Comparison of ENCODE assay signal across 21 cellular contexts in the genomic region with DNA sequence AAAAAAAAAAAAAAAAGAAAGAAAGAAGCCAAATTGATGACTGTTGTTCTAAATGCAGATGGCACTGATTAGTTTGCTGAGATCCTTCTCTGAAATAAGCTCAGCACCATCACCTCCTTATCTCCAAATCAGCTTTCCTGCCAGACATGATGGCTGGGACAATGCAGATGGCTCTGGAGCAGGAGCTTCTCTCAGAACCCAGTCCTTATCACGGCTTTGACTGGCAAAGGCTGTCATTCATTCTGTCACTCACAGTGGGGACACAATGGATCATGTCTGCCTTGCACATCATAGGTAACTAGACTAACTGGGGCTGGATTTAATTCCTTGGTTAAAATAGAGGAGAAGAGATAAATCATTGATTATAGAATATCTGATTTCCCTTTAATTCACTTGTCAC.
A peak's percentile ranks its signal among the peaks of the same experiment; 100 is the strongest.
DNase-seq lines count a peak whose midpoint lies in the region; ATAC-seq and TF ChIP-seq lines count a peak whose summit lies in the region.
"Had no signal": no experiment of that assay in that cellular context is flagged by ENCODE, and none has a peak within 500 bp of the region (broad histone marks: within the 10 kb centered on the region; RNA-seq: fewer than 3 reads in every experiment).

No MANE protein-coding gene starts in this region.

- peaks cover 33% of the 10 kb centered on the region for H3K4me1 ChIP-seq in GM23338 (ENCODE audit: insufficient read depth)
- peaks cover 4% of the 10 kb centered on the region for H3K4me1 ChIP-seq in mesendoderm (ENCODE audit: control insufficient read depth, low read depth, low read length)
- H3K4me1 ChIP-seq: A549, BLaER1 had no signal

- H3K56ac ChIP-seq in mesendoderm (ENCODE audit: low read length), result no peak overlapping the region

- H3K4me3 ChIP-seq in GM23338 (peak overlapping the region; percentile 7; the same call in 1 of the 2 replicates), WERI-Rb-1 (ENCODE audit: low read depth, low read length) (no peak overlapping the region), mesendoderm (ENCODE audit: low read length) (no peak overlapping the region)
- H3K4me3 ChIP-seq: A549, BLaER1 had no signal

- peak overlapping the region; percentile 36 for H3K4me2 ChIP-seq in GM23338
- H3K4me2 ChIP-seq in mesendoderm (ENCODE audit: low read length), result no peak overlapping the region
- H3K4me2 ChIP-seq: A549, BLaER1 had no signal

- no peaks in the 10 kb centered on the region; the same call in 2 of the 3 replicates for H3K9me3 Mint-ChIP-seq in GM23338
- no peaks in the 10 kb centered on the region for H3K9me3 Mint-ChIP-seq in endothelial cell (ENCODE audit: unreplicated experiment)
- peaks cover 7 to 27% (median 11%) of the 10 kb centered on the region in 6 donors for H3K9me3 Mint-ChIP-seq in immature natural killer cell

- H4K5ac ChIP-seq in mesendoderm (ENCODE audit: low read length), result no peak overlapping the region

- WGBS in mesendoderm (ENCODE audit: extremely low coverage, insufficient coverage, low lambda C conversion rate), result no CpG with 5 or more reads among the region's 1 CpG

- no peak overlapping the region for H3K23ac ChIP-seq in mesendoderm (ENCODE audit: low read length)

- no peaks in the 10 kb centered on the region for H3K36me3 ChIP-seq in GM23338 (ENCODE audit: insufficient read depth)
- no peaks in the 10 kb centered on the region for H3K36me3 ChIP-seq in WERI-Rb-1
- H3K36me3 ChIP-seq in mesendoderm (ENCODE audit: control insufficient read depth, insufficient read depth, low read length), result no peaks in the 10 kb centered on the region
- H3K36me3 ChIP-seq: BLaER1 had no signal

- no peak overlapping the region for H2BK15ac ChIP-seq in mesendoderm (replicated peaks; ENCODE audit: low read depth)

- H3K27ac Mint-ChIP-seq in GM23338 (peak overlapping the region; percentile 74; the same call in 1 of the 2 replicates), endothelial cell (ENCODE audit: unreplicated experiment) (no peak overlapping the region), immature natural killer cell (no peak overlapping the region)
- H3K27ac Mint-ChIP-seq: CD4-positive, alpha-beta memory T cell; IgD-negative memory B cell had no signal

- no peak for DNase-seq in GM23338 (ENCODE audit: low spot score)
- peak; percentile 90 for DNase-seq in NCI-H82 (lab: John Stamatoyannopoulos, UW)
- peak; percentile 53 for DNase-seq in WERI-Rb-1
- DNase-seq in mesendoderm, result peak; percentile 95
- no peak for DNase-seq in ureter (ENCODE audit: low spot score)
- DNase-seq in retina, result no peak
- no peak for DNase-seq in endothelial cell (ENCODE audit: low spot score)
- DNase-seq in immature natural killer cell, result no peak
- DNase-seq: Calu3; CD4-positive, alpha-beta memory T cell; Karpas-422; NCI-H1417 treated with DMSO at 0.1 percent for 48 hours; NCI-H2029 treated with DMSO at 0.1 percent for 48 hours; NCI-H446 treated with DMSO at 0.1 percent for 48 hours; NCI-H69; NK-92 treated with Interleukin-12 subunit alpha and Interleukin-12 subunit beta, amount 100 ng/mL, for 24 hours; RPMI8226; SIG-M5 had no signal

- no peaks in the 10 kb centered on the region for H4K20me1 ChIP-seq in GM23338 (replicated peaks; ENCODE audit: insufficient read depth)
- H4K20me1 ChIP-seq: BLaER1 had no signal

- H3K4me1 Mint-ChIP-seq in GM23338, result peaks cover 44% of the 10 kb centered on the region
- peaks cover 7% of the 10 kb centered on the region for H3K4me1 Mint-ChIP-seq in endothelial cell (ENCODE audit: unreplicated experiment)
- H3K4me1 Mint-ChIP-seq in immature natural killer cell, result no peaks in the 10 kb centered on the region
- H3K4me1 Mint-ChIP-seq: CD4-positive, alpha-beta memory T cell; IgD-negative memory B cell had no signal

- H3K4me3 Mint-ChIP-seq in GM23338 (peak overlapping the region; percentile 56; the same call in 2 of the 3 replicates), endothelial cell (ENCODE audit: unreplicated experiment) (no peak overlapping the region), immature natural killer cell (no peak overlapping the region)
- H3K4me3 Mint-ChIP-seq: CD4-positive, alpha-beta memory T cell; IgD-negative memory B cell had no signal

- H2BK5ac ChIP-seq in mesendoderm (ENCODE audit: low read length), result no peak overlapping the region

- H3K27me3 Mint-ChIP-seq in GM23338 (ENCODE audit: insufficient read depth, low read depth, poor library complexity) (no peaks in the 10 kb centered on the region), endothelial cell (ENCODE audit: unreplicated experiment) (no peaks in the 10 kb centered on the region), immature natural killer cell (ENCODE audit: low read depth in 3 of 3) (peaks cover 0 to 2% (median 2%) of the 10 kb centered on the region in 3 donors)

- no peak for ATAC-seq in GM23338
- ATAC-seq: A549 had no signal

- no peaks in the 10 kb centered on the region for H3F3A ChIP-seq in GM23338 (replicated peaks; ENCODE audit: low read depth)

- H3K27ac ChIP-seq in GM23338 (ENCODE audit: low read depth) (no peak overlapping the region), WERI-Rb-1 (no peak overlapping the region; the same call in 1 of the 2 replicates), mesendoderm (ENCODE audit: low read depth, low read length) (no peak overlapping the region)
- H3K27ac ChIP-seq: A549, BLaER1 had no signal

- H3K36me3 Mint-ChIP-seq in GM23338 (ENCODE audit: low read depth), result peaks cover 5% of the 10 kb centered on the region; the same call in 2 of the 3 replicates
- H3K36me3 Mint-ChIP-seq in endothelial cell (ENCODE audit: low read depth, unreplicated experiment), result no peaks in the 10 kb centered on the region
- peaks cover 0 to 5% (median 0%) of the 10 kb centered on the region in 3 donors for H3K36me3 Mint-ChIP-seq in immature natural killer cell
- H3K36me3 Mint-ChIP-seq: CD4-positive, alpha-beta memory T cell; IgD-negative memory B cell had no signal

- no peak overlapping the region for H2BK120ac ChIP-seq in mesendoderm (ENCODE audit: low read depth, low read length)

- H3K27me3 ChIP-seq in GM23338 (ENCODE audit: insufficient read depth), result no peaks in the 10 kb centered on the region
- H3K27me3 ChIP-seq in WERI-Rb-1 (ENCODE audit: insufficient read depth, low read depth, severe bottlenecking), result no peaks in the 10 kb centered on the region
- no peaks in the 10 kb centered on the region for H3K27me3 ChIP-seq in mesendoderm (ENCODE audit: insufficient read depth, low read length, poor library complexity)
- H3K27me3 ChIP-seq: BLaER1 had no signal

- peak overlapping the region; percentile 40; the same call in 1 of the 2 replicates for H2AFZ ChIP-seq in GM23338

- H3K79me1 ChIP-seq in mesendoderm (ENCODE audit: low read length), result no peaks in the 10 kb centered on the region

- no peak overlapping the region for H3K18ac ChIP-seq in mesendoderm (ENCODE audit: low read length)

- peaks cover 2% of the 10 kb centered on the region for H3K9me3 ChIP-seq in WERI-Rb-1 (ENCODE audit: severe bottlenecking)
- H3K9me3 ChIP-seq: A549, BLaER1 had no signal

- H2AK5ac ChIP-seq in mesendoderm (ENCODE audit: low read length), result no peak overlapping the region

- no peak overlapping the region for H3K4ac ChIP-seq in mesendoderm (ENCODE audit: low read depth, low read length)

- TF ChIP-seq CTCF in GM23338 (conservative IDR thresholded peaks at IDR 0.05; ENCODE audit: low read depth in 2 of 2) (no peak), WERI-Rb-1 (IDR thresholded peaks at IDR 0.05; ENCODE audit: low read depth, low read length) (no peak), endothelial cell (IDR thresholded peaks at IDR 0.05; ENCODE audit: unreplicated experiment) (no peak)

- H4K8ac ChIP-seq in mesendoderm (ENCODE audit: low read depth, low read length), result no peak overlapping the region

- peaks cover 11% of the 10 kb centered on the region; the same call in 1 of the 2 replicates for H3K9me2 ChIP-seq in GM23338 (ENCODE audit: insufficient read depth)

- H3K79me2 ChIP-seq in GM23338 (replicated peaks; ENCODE audit: insufficient read depth) (no peaks in the 10 kb centered on the region), mesendoderm (ENCODE audit: control insufficient read depth, insufficient read depth, low read length) (no peaks in the 10 kb centered on the region)

- H3K9ac ChIP-seq in mesendoderm (ENCODE audit: low read length), result no peak overlapping the region
- H3K9ac ChIP-seq: BLaER1 had no signal

TF ChIP-seq in GM23338, 12 proteins besides CTCF, POLR2A, EP300 and RAD21 (continues in another document):
- TF ChIP-seq ZNF114 (CRISPR knock-in tag; IDR thresholded peaks at IDR 0.05) (no peak), ZNF331 (CRISPR knock-in tag; IDR thresholded peaks at IDR 0.05; ENCODE audit: low read depth) (no peak), EZH2 (IDR thresholded peaks at IDR 0.05; ENCODE audit: low read depth, unreplicated experiment) (no peak), STAT1 (IDR thresholded peaks at IDR 0.05; ENCODE audit: unreplicated experiment) (no peak)

Comparison
In these comparisons a context has a peak if more than half of its experiments do, and no peak if none do; other contexts are left out.
1. DNase-seq: peak in NCI-H82 (single experiment), WERI-Rb-1 (single experiment) and mesendoderm (single experiment); none in GM23338 (single experiment), ureter (single experiment), retina (single experiment), endothelial cell (single experiment) and immature natural killer cell (0 of 3).